In genomic region chr11:34658071-34659015, GRCh38 we compare ENCODE assay signal across 27 cellular contexts. TPM values are rescaled to one million over a fixed set of nuclear protein-coding genes. Genes with fewer than 3 reads are reported as not detected.
"Had no signal": no experiment of that assay in that cellular context is flagged by ENCODE, and none has a peak within 500 bp of the region (broad histone marks: within the 10 kb centered on the region; RNA-seq: fewer than 3 reads in every experiment).

No MANE protein-coding gene starts in this region.

- H3K4me3 ChIP-seq: hepatocyte, lung, neural progenitor cell, ovary, suprapubic skin, thyroid gland had no signal

- DNase-seq: effector CD4-positive, alpha-beta T cell; endodermal cell; foreskin melanocyte; head of caudate nucleus; kidney; left cardiac atrium; left ventricle myocardium superior; mesenchymal stem cell; midbrain; nucleus accumbens; ovary; right cardiac atrium; stimulated activated CD4-positive, alpha-beta T cell treated with anti-CD3 and anti-CD28 coated beads, Interleukin-4, amount 100 ng/mL, for 1 hour; stimulated activated CD8-positive, alpha-beta memory T cell treated with anti-CD3 and anti-CD28 coated beads, Interleukin-4, amount 100 ng/mL, for 48 hours; stimulated activated naive CD8-positive, alpha-beta T cell treated with anti-CD3 and anti-CD28 coated beads, Interleukin-15, Interleukin-2, amounts not matched to agents 100 U/mL and 50 U/mL, for 24 hours; thyroid gland had no signal

- H3K27ac ChIP-seq: hepatocyte, neural progenitor cell, ovary, suprapubic skin, thyroid gland had no signal

- FAIRE-seq: endothelial cell of umbilical vein, kidney, urothelium cell line had no signal

- H3K9me3 Mint-ChIP-seq: endodermal cell; natural killer cell treated with Interleukin-12 subunit alpha and Interleukin-12 subunit beta and Interleukin-15 and Interleukin-18, amount 100 ng/mL, for 72 hours; neural progenitor cell; type B pancreatic cell had no signal

- H3K27me3 Mint-ChIP-seq: type B pancreatic cell had no signal

- H3K36me3 Mint-ChIP-seq: neural progenitor cell, type B pancreatic cell had no signal

- H3K4me2 ChIP-seq: hepatocyte, neural progenitor cell had no signal

- H3K36me3 ChIP-seq: neural progenitor cell, ovary, thyroid gland had no signal

- H3K9me3 ChIP-seq: ovary, suprapubic skin, thyroid gland had no signal

- H3K27me3 ChIP-seq: hepatocyte, neural progenitor cell, ovary, suprapubic skin, thyroid gland had no signal

- H2AFZ ChIP-seq: hepatocyte, neural progenitor cell had no signal

- ATAC-seq: left cardiac atrium; left ventricle myocardium superior; natural killer cell treated with Interleukin-12 subunit alpha and Interleukin-12 subunit beta and Interleukin-15 and Interleukin-18, amount 100 ng/mL, for 72 hours; right cardiac atrium; stimulated activated effector memory CD8-positive, alpha-beta T cell treated with anti-CD3 and anti-CD28 coated beads, Interleukin-12 subunit alpha, Interleukin-12 subunit beta, amount 100 ng/mL, for 72 hours; stimulated activated naive CD8-positive, alpha-beta T cell treated with anti-CD3 and anti-CD28 coated beads, Interleukin-15, Interleukin-2, amounts not matched to agents 100 U/mL and 50 U/mL, for 24 hours had no signal

- H3K27ac Mint-ChIP-seq: endodermal cell; natural killer cell treated with Interleukin-12 subunit alpha and Interleukin-12 subunit beta and Interleukin-15 and Interleukin-18, amount 100 ng/mL, for 72 hours; neural progenitor cell; stimulated activated effector memory CD8-positive, alpha-beta T cell treated with anti-CD3 and anti-CD28 coated beads, Interleukin-12 subunit alpha, Interleukin-12 subunit beta, amount 100 ng/mL, for 72 hours; type B pancreatic cell had no signal

- H3K79me2 ChIP-seq: hepatocyte had no signal

- H3K4me1 ChIP-seq: thyroid gland had no signal

- H3K4me3 Mint-ChIP-seq: endodermal cell; natural killer cell treated with Interleukin-12 subunit alpha and Interleukin-12 subunit beta and Interleukin-15 and Interleukin-18, amount 100 ng/mL, for 72 hours; neural progenitor cell; stimulated activated effector memory CD8-positive, alpha-beta T cell treated with anti-CD3 and anti-CD28 coated beads, Interleukin-12 subunit alpha, Interleukin-12 subunit beta, amount 100 ng/mL, for 72 hours; type B pancreatic cell had no signal

RNA-seq across cellular contexts. Expression of gene EHF, which starts 37.5 kb away (rescaled TPM):
- total RNA-seq: dermis microvascular lymphatic vessel endothelial cell, endothelial cell of umbilical vein, posterior vena cava had no signal
- polyA plus RNA-seq: endothelial cell of umbilical vein had no signal
